14 cellular contexts compared by ENCODE assay signal in the genomic region with DNA sequence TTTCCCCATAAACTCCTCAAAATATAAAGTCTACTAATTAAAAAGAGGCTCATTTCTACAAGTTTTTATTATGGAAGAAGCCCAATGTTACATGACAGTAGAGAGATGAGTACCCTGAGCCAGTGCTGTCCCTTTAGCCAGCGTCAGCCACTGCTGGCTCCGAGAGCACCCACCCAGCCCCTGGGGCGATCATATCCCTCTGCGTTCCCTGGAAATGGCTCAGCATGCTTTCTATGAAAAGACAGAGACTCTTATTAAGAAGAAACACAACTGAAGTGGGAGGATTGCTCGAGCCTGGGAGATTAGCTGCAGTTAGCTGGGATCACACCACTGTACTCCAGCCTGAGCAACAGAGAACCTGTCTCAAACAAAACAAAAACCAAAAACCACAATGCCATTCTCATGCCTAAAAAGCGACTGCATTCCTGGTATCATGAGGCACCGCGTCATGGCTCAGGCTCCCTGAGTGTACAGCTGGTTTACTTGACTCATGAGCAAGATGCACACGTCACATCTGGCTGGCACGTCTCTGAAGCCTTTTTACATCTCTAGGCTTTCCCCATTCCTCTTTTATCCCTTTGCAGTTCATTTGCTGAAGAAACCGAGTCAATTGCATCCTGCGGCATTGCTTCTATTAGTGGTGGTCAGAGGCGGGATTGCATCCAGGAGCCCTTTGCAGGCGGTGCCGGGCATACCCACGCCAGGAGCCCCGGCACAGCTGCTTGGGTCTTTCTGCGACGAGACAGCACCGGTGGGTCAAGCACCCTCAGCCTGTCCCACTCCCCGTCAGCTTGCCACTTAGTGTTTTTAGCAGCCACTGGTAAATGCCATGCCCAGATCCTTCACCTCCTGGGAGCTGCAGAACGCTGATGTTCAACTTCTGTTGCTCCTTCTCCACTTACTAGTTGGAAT.
DNase-seq lines count a peak whose midpoint lies in the region; ATAC-seq and TF ChIP-seq lines count a peak whose summit lies in the region.
"Had no signal": no experiment of that assay in that cellular context is flagged by ENCODE, and none has a peak within 500 bp of the region (broad histone marks: within the 10 kb centered on the region; RNA-seq: fewer than 3 reads in every experiment).

No MANE protein-coding gene starts in this region.

- no peaks in the 10 kb centered on the region for H3K36me3 ChIP-seq in breast epithelium
- no peaks in the 10 kb centered on the region for H3K36me3 ChIP-seq in SJCRH30
- H3K36me3 ChIP-seq in esophagus muscularis mucosa = no peaks in the 10 kb centered on the region

- TF ChIP-seq CTCF in MCF 10A (IDR thresholded peaks at IDR 0.05; ENCODE audit: unreplicated experiment) = no peak
- no peak for TF ChIP-seq CTCF in breast epithelium (IDR thresholded peaks at IDR 0.05)
- TF ChIP-seq CTCF in esophagus muscularis mucosa (IDR thresholded peaks at IDR 0.05) = no peak

- no peak for ATAC-seq in GM18909 (IDR thresholded peaks at IDR 0.05; ENCODE audit: poor library complexity, unreplicated experiment)

- CTCF ChIA-PET in MCF 10A (lab: Yijun Ruan, JAX) = interaction anchor here (0.7 kb wide), 1 partner anchor 1121 kb away, joined by 3 read pairs; no protein-coding TSS in a partner anchor

- H3K9me3 ChIP-seq in breast epithelium (peaks cover 0 to 7% of the 10 kb centered on the region in 2 donors), SJCRH30 (replicated peaks) (no peaks in the 10 kb centered on the region), esophagus muscularis mucosa (peaks cover 0 to 7% (median 2%) of the 10 kb centered on the region in 4 donors)

- TF ChIP-seq EP300 in esophagus muscularis mucosa (IDR thresholded peaks at IDR 0.05) = no peak

- POLR2A ChIA-PET in MCF 10A (lab: Yijun Ruan, JAX) = no interaction called here

- H3K4me3 ChIP-seq in breast epithelium (no peak overlapping the region), SJCRH30 (no peak overlapping the region), esophagus muscularis mucosa (no peak overlapping the region)

- no peaks in the 10 kb centered on the region for H3K4me1 ChIP-seq in breast epithelium
- peaks cover 10% of the 10 kb centered on the region for H3K4me1 ChIP-seq in SJCRH30
- no peaks in the 10 kb centered on the region for H3K4me1 ChIP-seq in esophagus muscularis mucosa

- DNase-seq in MCF 10A (ENCODE audit: unreplicated experiment) (peak; percentile 29), breast epithelium (ENCODE audit: low spot score in 2 of 2) (no peak), SJCRH30 (peak; percentile 65 to 69), fibroblast of gingiva (ENCODE audit: low read depth) (peak; percentile 49), stromal cell of bone marrow (ENCODE audit: low read depth) (peak; percentile 30), esophagus muscularis mucosa (ENCODE audit: extremely low spot score) (no peak), NCI-H82 treated with DMSO at 0.1 percent for 48 hours (lab: John Stamatoyannopoulos, UW; ENCODE audit: unreplicated experiment) (no peak)
- DNase-seq: 8988T; central memory CD4-positive, alpha-beta T cell; H7; hippocampal formation; NCI-H774; stimulated activated naive CD4-positive, alpha-beta T cell had no signal

- no peak overlapping the region for H3K4me3 Mint-ChIP-seq in MCF 10A (ENCODE audit: unreplicated experiment)

- H3K27ac Mint-ChIP-seq in MCF 10A (ENCODE audit: low read depth, unreplicated experiment) = no peak overlapping the region

- 90% methylated on average over 22 of the region's 22 CpGs for WGBS in esophagus muscularis mucosa

- H3K9me3 Mint-ChIP-seq in MCF 10A (ENCODE audit: unreplicated experiment) = peaks cover 42% of the 10 kb centered on the region

- no peak overlapping the region for H3K27ac ChIP-seq in breast epithelium
- H3K27ac ChIP-seq in SJCRH30 = peak overlapping the region; percentile 38
- no peak overlapping the region for H3K27ac ChIP-seq in esophagus muscularis mucosa (replicated peaks in 1 of 4)

- H3K36me3 Mint-ChIP-seq in MCF 10A (ENCODE audit: insufficient read depth, unreplicated experiment) = no peaks in the 10 kb centered on the region

- no peaks in the 10 kb centered on the region for H3K4me1 Mint-ChIP-seq in MCF 10A (ENCODE audit: insufficient read depth, unreplicated experiment)

- H3K27me3 ChIP-seq in breast epithelium = no peaks in the 10 kb centered on the region
- H3K27me3 ChIP-seq in SJCRH30 = no peaks in the 10 kb centered on the region
- peaks cover 0 to 12% (median 0%) of the 10 kb centered on the region in 4 donors for H3K27me3 ChIP-seq in esophagus muscularis mucosa

- no peaks in the 10 kb centered on the region for H3K27me3 Mint-ChIP-seq in MCF 10A (ENCODE audit: insufficient read depth, unreplicated experiment)

- TF ChIP-seq POLR2A in breast epithelium (IDR thresholded peaks at IDR 0.05) = no peak
- TF ChIP-seq POLR2A in esophagus muscularis mucosa (IDR thresholded peaks at IDR 0.05; ENCODE audit: low read depth) = no peak

- intact Hi-C loops in MCF 10A (cut with micrococcal nuclease) (no loop called here), breast epithelium (cut with DNase I; ENCODE audit: low total_unique reads) (no loop called here), esophagus muscularis mucosa (cut with DNase I) (no loop called here)

- no TSS peak for BruUV-seq in MCF 10A (replicated peaks; lab: Mats Ljungman, UMichigan)

Comparison
In these comparisons a context has a peak if more than half of its experiments do, and no peak if none do; other contexts are left out.
1. DNase-seq: peak in MCF 10A (single experiment), SJCRH30 (2 of 2), fibroblast of gingiva (single experiment) and stromal cell of bone marrow (single experiment); none in breast epithelium (0 of 2), esophagus muscularis mucosa (single experiment) and NCI-H82 treated with DMSO at 0.1 percent for 48 hours (single experiment).